27 cellular contexts compared by ENCODE assay signal in genomic region chr5:137727623-137728022, GRCh38.
"Had no signal": no experiment of that assay in that cellular context is flagged by ENCODE, and none has a peak within 500 bp of the region (broad histone marks: within the 10 kb centered on the region; RNA-seq: fewer than 3 reads in every experiment).

No MANE protein-coding gene starts in this region.

- H3K27ac ChIP-seq: hepatocyte, left lung, lower lobe of right lung, neural progenitor cell, neutrophil, parathyroid adenoma, psoas muscle, right atrium auricular region, right lobe of liver, tibial nerve, vagina had no signal

- H3K4me3 ChIP-seq: hepatocyte, left lung, lower lobe of right lung, neural progenitor cell, psoas muscle, right atrium auricular region, right lobe of liver, smooth muscle cell, tibial nerve, vagina had no signal

- H3K4me1 ChIP-seq: left lung, lower lobe of right lung, neural progenitor cell, parathyroid adenoma, psoas muscle had no signal

- H3K27me3 ChIP-seq: hepatocyte, left lung, neural progenitor cell, neutrophil, right atrium auricular region, right lobe of liver, tibial nerve, vagina had no signal

- DNase-seq: islet precursor cell; left colon; left lung; lower lobe of right lung; mammary epithelial cell; mesenchymal stem cell; naive B cell; natural killer cell; nephron progenitor cell; occipital lobe; psoas muscle; right lobe of liver; stimulated activated CD4-positive, alpha-beta T cell treated with anti-CD3 and anti-CD28 coated beads, Interleukin-1b, Interleukin-23, amount 100 ng/mL, for 48 hours; stimulated activated CD4-positive, alpha-beta T cell treated with anti-CD3 and anti-CD28 coated beads, Interleukin-2, amount 100 ng/mL, for 48 hours; stimulated activated CD4-positive, alpha-beta T cell treated with anti-CD3 and anti-CD28 coated beads, Interleukin-4, amount 100 ng/mL, for 4 hours; stimulated activated CD8-positive, alpha-beta memory T cell treated with anti-CD3 and anti-CD28 coated beads, Interleukin-4, amount 100 ng/mL, for 48 hours; stimulated activated naive CD4-positive, alpha-beta T cell treated with Interleukin-2 at 50 U/mL for 16 hours; stimulated activated naive CD8-positive, alpha-beta T cell treated with anti-CD3 and anti-CD28 coated beads, Interleukin-15, amount 100 ng/mL, for 72 hours; substantia nigra had no signal

- H3K4me2 ChIP-seq: hepatocyte, neural progenitor cell, smooth muscle cell had no signal

- H3K36me3 ChIP-seq: left lung, lower lobe of right lung, neural progenitor cell, neutrophil, right atrium auricular region, right lobe of liver, tibial nerve, vagina had no signal

- H3K9me3 ChIP-seq: left lung, lower lobe of right lung, neutrophil, right lobe of liver, vagina had no signal

- H3K9ac ChIP-seq: neural progenitor cell, parathyroid adenoma had no signal

- H2AFZ ChIP-seq: hepatocyte, neural progenitor cell, parathyroid adenoma had no signal

- H3K79me2 ChIP-seq: parathyroid adenoma had no signal
